31 cellular contexts compared by ENCODE assay signal in genomic region chrX:113408843-113409242, GRCh38.
"Had no signal": no experiment of that assay in that cellular context is flagged by ENCODE, and none has a peak within 500 bp of the region (broad histone marks: within the 10 kb centered on the region; RNA-seq: fewer than 3 reads in every experiment).

No MANE protein-coding gene starts in this region.

- H3K4me1 ChIP-seq: body of pancreas, colonic mucosa, esophagus squamous epithelium, gastroesophageal sphincter had no signal

- ATAC-seq: activated CD4-positive, CD25-positive, alpha-beta regulatory T cell treated with anti-CD3 and anti-CD28 coated beads, Interleukin-2, amount 50 U/mL, for 24 hours; activated CD8-positive, alpha-beta T cell treated with anti-CD3 and anti-CD28 coated beads for 36 hours; activated T-cell treated with anti-CD3 and anti-CD28 coated beads, Interleukin-2, amount 50 U/mL, for 4 hours; activated T-helper 17 cell treated with anti-CD3 and anti-CD28 coated beads, Interleukin-2, amount 50 U/mL, for 72 hours; body of pancreas; gastroesophageal sphincter; T-helper 17 cell had no signal

- H3K9me3 Mint-ChIP-seq: activated B cell treated with CpG ODN at 0.5 μM for 24 hours; activated CD8-positive, alpha-beta T cell treated with anti-CD3 and anti-CD28 coated beads for 36 hours; activated T-cell treated with anti-CD3 and anti-CD28 coated beads, Interleukin-2, amount 50 U/mL, for 4 hours; activated T-helper 17 cell treated with anti-CD3 and anti-CD28 coated beads, Interleukin-2, amount 50 U/mL, for 72 hours had no signal

- H3K27me3 Mint-ChIP-seq: activated B cell treated with CpG ODN at 0.5 μM for 24 hours; activated CD8-positive, alpha-beta T cell treated with anti-CD3 and anti-CD28 coated beads for 36 hours; activated naive CD8-positive, alpha-beta T cell; activated T-helper 17 cell treated with anti-CD3 and anti-CD28 coated beads, Interleukin-2, amount 50 U/mL, for 72 hours; T-helper 17 cell had no signal

- H3K4me3 Mint-ChIP-seq: activated B cell treated with CpG ODN at 0.5 μM for 24 hours; activated CD8-positive, alpha-beta T cell treated with anti-CD3 and anti-CD28 coated beads for 36 hours; activated naive CD8-positive, alpha-beta T cell; activated T-cell treated with anti-CD3 and anti-CD28 coated beads, Interleukin-2, amount 50 U/mL, for 4 hours; activated T-helper 17 cell treated with anti-CD3 and anti-CD28 coated beads, Interleukin-2, amount 50 U/mL, for 72 hours; T-helper 17 cell; T-helper 2 cell treated with Interferon-gamma antibody and Interleukin-4, amounts not matched to agents 5 μg/mL and 100 μg/mL, for 36 hours had no signal

- H3K9me3 ChIP-seq: body of pancreas, colonic mucosa, esophagus squamous epithelium, gastroesophageal sphincter had no signal

- DNase-seq: activated B cell treated with CpG ODN at 0.5 μM for 24 hours; activated CD4-positive, alpha-beta T cell treated with anti-CD3 and anti-CD28 coated beads for 48 hours; activated CD4-positive, alpha-beta T cell treated with anti-CD3 and anti-CD28 coated beads, Interleukin-2, amount 50 U/mL, for 1 hour; activated CD4-positive, alpha-beta T cell treated with anti-CD3 and anti-CD28 coated beads, Interleukin-2, amount 50 U/mL, for 48 hours; activated CD8-positive, alpha-beta memory T cell treated with anti-CD3 and anti-CD28 coated beads for 24 hours; activated CD8-positive, alpha-beta T cell treated with anti-CD3 and anti-CD28 coated beads for 36 hours; activated effector memory CD4-positive, alpha-beta T cell treated with Interleukin-2 at 50 U/mL for 16 hours; activated gamma-delta T cell treated with Interleukin-2 at 50 U/mL for 16 hours; activated naive CD4-positive, alpha-beta T cell treated with anti-CD3 and anti-CD28 coated beads, Interleukin-2, amount 50 U/mL, for 16 hours; activated naive CD4-positive, alpha-beta T cell treated with Interleukin-2 at 50 U/mL for 16 hours; activated T-cell treated with anti-CD3 and anti-CD28 coated beads, Interleukin-2, amount 50 U/mL, for 4 hours; amniotic stem cell; anterior cingulate cortex; body of pancreas; caudate nucleus; colonic mucosa; effector CD8-positive, alpha-beta T cell; esophagus squamous epithelium; foreskin melanocyte; T-helper 1 cell; T-helper 17 cell; T1000; WERI-Rb-1 had no signal

- H3K4me1 Mint-ChIP-seq: activated B cell treated with CpG ODN at 0.5 μM for 24 hours; activated T-helper 17 cell treated with anti-CD3 and anti-CD28 coated beads, Interleukin-2, amount 50 U/mL, for 72 hours; T-helper 17 cell had no signal

- H3K36me3 Mint-ChIP-seq: activated naive CD8-positive, alpha-beta T cell had no signal

- FAIRE-seq: endometrium, endothelial cell of umbilical vein had no signal

- H3K36me3 ChIP-seq: colonic mucosa, esophagus squamous epithelium, gastroesophageal sphincter, WERI-Rb-1 had no signal

- H3K27ac ChIP-seq: body of pancreas, colonic mucosa, epithelial cell of prostate, esophagus squamous epithelium, gastroesophageal sphincter, WERI-Rb-1 had no signal

- H3K27me3 ChIP-seq: body of pancreas, colonic mucosa, esophagus squamous epithelium, gastroesophageal sphincter had no signal

- H3K27ac Mint-ChIP-seq: activated B cell treated with CpG ODN at 0.5 μM for 24 hours; activated CD8-positive, alpha-beta T cell treated with anti-CD3 and anti-CD28 coated beads for 36 hours; activated naive CD8-positive, alpha-beta T cell; activated T-helper 17 cell treated with anti-CD3 and anti-CD28 coated beads, Interleukin-2, amount 50 U/mL, for 72 hours; T-helper 17 cell; T-helper 2 cell treated with Interferon-gamma antibody and Interleukin-4, amounts not matched to agents 5 μg/mL and 100 μg/mL, for 36 hours had no signal

- H3K4me3 ChIP-seq: body of pancreas, colonic mucosa, esophagus squamous epithelium, gastroesophageal sphincter had no signal
